15 cellular contexts compared by ENCODE assay signal in genomic region chr2:143948710-143949109, GRCh38.
"Had no signal": no experiment of that assay in that cellular context is flagged by ENCODE, and none has a peak within 500 bp of the region (broad histone marks: within the 10 kb centered on the region; RNA-seq: fewer than 3 reads in every experiment).

No MANE protein-coding gene starts in this region.

- H3K4me1 ChIP-seq: psoas muscle, testis had no signal

- H3K27me3 ChIP-seq: brain microvascular endothelial cell, esophagus muscularis mucosa, heart right ventricle, testis had no signal

- ATAC-seq: heart right ventricle, left lobe of liver, psoas muscle, sciatic nerve, T-helper 17 cell had no signal

- H3K4me3 ChIP-seq: esophagus muscularis mucosa, heart right ventricle, psoas muscle, testis had no signal

- H3K27ac ChIP-seq: brain microvascular endothelial cell, esophagus muscularis mucosa, heart right ventricle, psoas muscle, testis had no signal

- H3K36me3 ChIP-seq: brain microvascular endothelial cell had no signal

- DNase-seq: activated CD4-positive, alpha-beta T cell treated with anti-CD3 and anti-CD28 coated beads, Interleukin-2, amount 50 U/mL, for 1 hour; activated CD4-positive, CD25-positive, alpha-beta regulatory T cell; activated effector memory CD4-positive, alpha-beta T cell treated with Interleukin-2 at 50 U/mL for 16 hours; activated T-cell treated with anti-CD3 and anti-CD28 coated beads, Interleukin-2, amount 50 U/mL, for 24 hours; amygdala; brain microvascular endothelial cell; heart right ventricle; islet precursor cell; psoas muscle; stimulated activated CD4-positive, alpha-beta T cell treated with anti-CD3 and anti-CD28 coated beads, Interleukin-2, amount 100 ng/mL, for 48 hours; T-helper 17 cell; testis had no signal

- H3K9me3 ChIP-seq: esophagus muscularis mucosa, heart right ventricle, psoas muscle, testis had no signal
